In the genomic region with DNA sequence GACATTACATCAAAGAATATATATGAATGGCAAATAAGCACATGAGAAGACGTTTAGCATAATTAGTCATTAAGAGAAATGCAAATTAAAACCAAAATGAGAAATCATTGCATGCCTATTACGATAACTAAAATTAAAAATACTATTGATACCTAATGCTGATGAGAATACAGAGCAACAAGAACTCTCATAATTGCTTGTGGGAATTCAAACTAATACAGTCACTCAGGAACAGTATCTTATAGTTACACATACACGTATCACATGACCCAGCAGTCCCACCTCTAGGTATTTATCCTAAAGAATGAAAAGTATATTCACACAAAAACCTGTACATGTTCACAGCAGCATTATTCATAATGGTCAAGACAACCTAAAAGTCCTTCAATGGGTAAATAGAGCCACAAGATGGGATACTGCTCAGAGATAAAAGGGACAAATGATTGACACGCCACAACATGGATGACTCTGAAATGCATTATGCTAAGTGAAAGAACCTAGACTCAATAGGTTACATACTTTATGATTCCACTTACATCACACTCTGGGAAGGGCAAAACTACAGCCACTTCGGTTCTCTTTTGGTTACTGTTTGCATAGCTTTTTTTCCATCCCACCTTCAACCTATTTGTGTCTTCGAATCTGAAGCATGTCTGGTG, we compare ENCODE assay signal across 1 cellular context.
A peak's percentile ranks its signal among the peaks of the same experiment; 100 is the strongest.
TF ChIP-seq lines count a peak whose summit lies in the region.

No MANE protein-coding gene starts in this region.

TF ChIP-seq in K562, 482 proteins besides CTCF, POLR2A, EP300 and RAD21:
- TF ChIP-seq KDM5B (IDR thresholded peaks at IDR 0.05; ENCODE audit: insufficient replicate concordance, low read depth, low read length) (no peak), ZNF830 (CRISPR knock-in tag; IDR thresholded peaks at IDR 0.05) (no peak), ZNF263 (CRISPR knock-in tag; IDR thresholded peaks at IDR 0.05; ENCODE audit: borderline replicate concordance) (no peak), ZNF668 (CRISPR knock-in tag; IDR thresholded peaks at IDR 0.05) (no peak), ETV5 (CRISPR knock-in tag; IDR thresholded peaks at IDR 0.05; ENCODE audit: low read depth) (no peak), ZNF561 (CRISPR knock-in tag; conservative IDR thresholded peaks at IDR 0.05) (no peak), FOXK1 (CRISPR knock-in tag; IDR thresholded peaks at IDR 0.05; ENCODE audit: borderline replicate concordance) (no peak), POLR3A (IDR thresholded peaks at IDR 0.05; ENCODE audit: borderline replicate concordance, extremely low read depth, insufficient read depth, insufficient read length) (no peak), CC2D1A (IDR thresholded peaks at IDR 0.05) (no peak), EHMT2 (IDR thresholded peaks at IDR 0.05) (no peak), POLR2H (tag; IDR thresholded peaks at IDR 0.05; ENCODE audit: low read depth) (no peak), KDM2B (CRISPR knock-in tag; IDR thresholded peaks at IDR 0.05) (no peak), BACH1 (tag; IDR thresholded peaks at IDR 0.05) (no peak), CEBPG (CRISPR knock-in tag; IDR thresholded peaks at IDR 0.05) (no peak), CEBPG (tag; conservative IDR thresholded peaks at IDR 0.05 in 1 of 2, IDR thresholded peaks at IDR 0.05 in 1 of 2) (0 out of 4 replicates have a peak, but pooled peaks of 1 of the 2 experiments have one; percentile 30), MED1 (CRISPR knock-in tag; IDR thresholded peaks at IDR 0.05; ENCODE audit: borderline replicate concordance) (no peak), ZNF146 (CRISPR knock-in tag; IDR thresholded peaks at IDR 0.05; ENCODE audit: unreplicated experiment) (no peak), SMARCA5 (IDR thresholded peaks at IDR 0.05) (no peak), FUS (optimal IDR thresholded peaks at IDR 0.05; ENCODE audit: low read depth, low read length) (no peak), MTA1 (IDR thresholded peaks at IDR 0.05; ENCODE audit: borderline replicate concordance) (no peak), MEIS2 (IDR thresholded peaks at IDR 0.05; ENCODE audit: partially characterized antibody) (peak; percentile 17), PCBP2 (IDR thresholded peaks at IDR 0.05; ENCODE audit: low read depth, low read length, poor library complexity, severe bottlenecking) (no peak), NFXL1 (CRISPR knock-in tag; IDR thresholded peaks at IDR 0.05) (no peak), CTBP1 (IDR thresholded peaks at IDR 0.05; ENCODE audit: borderline replicate concordance) (no peak), ZNF324 (CRISPR knock-in tag; IDR thresholded peaks at IDR 0.05) (no peak), HDAC3 (IDR thresholded peaks at IDR 0.05; ENCODE audit: borderline replicate concordance, partially characterized antibody) (no peak)
- TF ChIP-seq, protein P1, sequence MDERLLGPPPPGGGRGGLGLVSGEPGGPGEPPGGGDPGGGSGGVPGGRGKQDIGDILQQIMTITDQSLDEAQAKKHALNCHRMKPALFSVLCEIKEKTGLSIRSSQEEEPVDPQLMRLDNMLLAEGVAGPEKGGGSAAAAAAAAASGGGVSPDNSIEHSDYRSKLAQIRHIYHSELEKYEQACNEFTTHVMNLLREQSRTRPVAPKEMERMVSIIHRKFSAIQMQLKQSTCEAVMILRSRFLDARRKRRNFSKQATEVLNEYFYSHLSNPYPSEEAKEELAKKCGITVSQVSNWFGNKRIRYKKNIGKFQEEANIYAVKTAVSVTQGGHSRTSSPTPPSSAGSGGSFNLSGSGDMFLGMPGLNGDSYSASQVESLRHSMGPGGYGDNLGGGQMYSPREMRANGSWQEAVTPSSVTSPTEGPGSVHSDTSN (CRISPR knock-in tag; IDR thresholded peaks at IDR 0.05; ENCODE audit: low read depth), result no peak
- TF ChIP-seq, protein P1 (tag; conservative IDR thresholded peaks at IDR 0.05; ENCODE audit: low read depth), result 0 out of 2 replicates have a peak, but pooled peaks have one; percentile 14
- TF ChIP-seq, protein P2, sequence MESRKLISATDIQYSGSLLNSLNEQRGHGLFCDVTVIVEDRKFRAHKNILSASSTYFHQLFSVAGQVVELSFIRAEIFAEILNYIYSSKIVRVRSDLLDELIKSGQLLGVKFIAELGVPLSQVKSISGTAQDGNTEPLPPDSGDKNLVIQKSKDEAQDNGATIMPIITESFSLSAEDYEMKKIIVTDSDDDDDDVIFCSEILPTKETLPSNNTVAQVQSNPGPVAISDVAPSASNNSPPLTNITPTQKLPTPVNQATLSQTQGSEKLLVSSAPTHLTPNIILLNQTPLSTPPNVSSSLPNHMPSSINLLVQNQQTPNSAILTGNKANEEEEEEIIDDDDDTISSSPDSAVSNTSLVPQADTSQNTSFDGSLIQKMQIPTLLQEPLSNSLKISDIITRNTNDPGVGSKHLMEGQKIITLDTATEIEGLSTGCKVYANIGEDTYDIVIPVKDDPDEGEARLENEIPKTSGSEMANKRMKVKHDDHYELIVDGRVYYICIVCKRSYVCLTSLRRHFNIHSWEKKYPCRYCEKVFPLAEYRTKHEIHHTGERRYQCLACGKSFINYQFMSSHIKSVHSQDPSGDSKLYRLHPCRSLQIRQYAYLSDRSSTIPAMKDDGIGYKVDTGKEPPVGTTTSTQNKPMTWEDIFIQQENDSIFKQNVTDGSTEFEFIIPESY (CRISPR knock-in tag; IDR thresholded peaks at IDR 0.05), result no peak
- TF ChIP-seq, protein P3, sequence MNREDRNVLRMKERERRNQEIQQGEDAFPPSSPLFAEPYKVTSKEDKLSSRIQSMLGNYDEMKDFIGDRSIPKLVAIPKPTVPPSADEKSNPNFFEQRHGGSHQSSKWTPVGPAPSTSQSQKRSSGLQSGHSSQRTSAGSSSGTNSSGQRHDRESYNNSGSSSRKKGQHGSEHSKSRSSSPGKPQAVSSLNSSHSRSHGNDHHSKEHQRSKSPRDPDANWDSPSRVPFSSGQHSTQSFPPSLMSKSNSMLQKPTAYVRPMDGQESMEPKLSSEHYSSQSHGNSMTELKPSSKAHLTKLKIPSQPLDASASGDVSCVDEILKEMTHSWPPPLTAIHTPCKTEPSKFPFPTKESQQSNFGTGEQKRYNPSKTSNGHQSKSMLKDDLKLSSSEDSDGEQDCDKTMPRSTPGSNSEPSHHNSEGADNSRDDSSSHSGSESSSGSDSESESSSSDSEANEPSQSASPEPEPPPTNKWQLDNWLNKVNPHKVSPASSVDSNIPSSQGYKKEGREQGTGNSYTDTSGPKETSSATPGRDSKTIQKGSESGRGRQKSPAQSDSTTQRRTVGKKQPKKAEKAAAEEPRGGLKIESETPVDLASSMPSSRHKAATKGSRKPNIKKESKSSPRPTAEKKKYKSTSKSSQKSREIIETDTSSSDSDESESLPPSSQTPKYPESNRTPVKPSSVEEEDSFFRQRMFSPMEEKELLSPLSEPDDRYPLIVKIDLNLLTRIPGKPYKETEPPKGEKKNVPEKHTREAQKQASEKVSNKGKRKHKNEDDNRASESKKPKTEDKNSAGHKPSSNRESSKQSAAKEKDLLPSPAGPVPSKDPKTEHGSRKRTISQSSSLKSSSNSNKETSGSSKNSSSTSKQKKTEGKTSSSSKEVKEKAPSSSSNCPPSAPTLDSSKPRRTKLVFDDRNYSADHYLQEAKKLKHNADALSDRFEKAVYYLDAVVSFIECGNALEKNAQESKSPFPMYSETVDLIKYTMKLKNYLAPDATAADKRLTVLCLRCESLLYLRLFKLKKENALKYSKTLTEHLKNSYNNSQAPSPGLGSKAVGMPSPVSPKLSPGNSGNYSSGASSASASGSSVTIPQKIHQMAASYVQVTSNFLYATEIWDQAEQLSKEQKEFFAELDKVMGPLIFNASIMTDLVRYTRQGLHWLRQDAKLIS (CRISPR knock-in tag; IDR thresholded peaks at IDR 0.05), result no peak
- TF ChIP-seq, protein P4, sequence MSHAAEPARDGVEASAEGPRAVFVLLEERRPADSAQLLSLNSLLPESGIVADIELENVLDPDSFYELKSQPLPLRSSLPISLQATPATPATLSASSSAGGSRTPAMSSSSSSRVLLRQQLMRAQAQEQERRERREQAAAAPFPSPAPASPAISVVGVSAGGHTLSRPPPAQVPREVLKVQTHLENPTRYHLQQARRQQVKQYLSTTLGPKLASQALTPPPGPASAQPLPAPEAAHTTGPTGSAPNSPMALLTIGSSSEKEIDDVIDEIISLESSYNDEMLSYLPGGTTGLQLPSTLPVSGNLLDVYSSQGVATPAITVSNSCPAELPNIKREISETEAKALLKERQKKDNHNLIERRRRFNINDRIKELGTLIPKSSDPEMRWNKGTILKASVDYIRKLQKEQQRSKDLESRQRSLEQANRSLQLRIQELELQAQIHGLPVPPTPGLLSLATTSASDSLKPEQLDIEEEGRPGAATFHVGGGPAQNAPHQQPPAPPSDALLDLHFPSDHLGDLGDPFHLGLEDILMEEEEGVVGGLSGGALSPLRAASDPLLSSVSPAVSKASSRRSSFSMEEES (CRISPR knock-in tag; IDR thresholded peaks at IDR 0.05), result no peak; the same call in 1 of the 2 replicates
- TF ChIP-seq, protein P5, sequence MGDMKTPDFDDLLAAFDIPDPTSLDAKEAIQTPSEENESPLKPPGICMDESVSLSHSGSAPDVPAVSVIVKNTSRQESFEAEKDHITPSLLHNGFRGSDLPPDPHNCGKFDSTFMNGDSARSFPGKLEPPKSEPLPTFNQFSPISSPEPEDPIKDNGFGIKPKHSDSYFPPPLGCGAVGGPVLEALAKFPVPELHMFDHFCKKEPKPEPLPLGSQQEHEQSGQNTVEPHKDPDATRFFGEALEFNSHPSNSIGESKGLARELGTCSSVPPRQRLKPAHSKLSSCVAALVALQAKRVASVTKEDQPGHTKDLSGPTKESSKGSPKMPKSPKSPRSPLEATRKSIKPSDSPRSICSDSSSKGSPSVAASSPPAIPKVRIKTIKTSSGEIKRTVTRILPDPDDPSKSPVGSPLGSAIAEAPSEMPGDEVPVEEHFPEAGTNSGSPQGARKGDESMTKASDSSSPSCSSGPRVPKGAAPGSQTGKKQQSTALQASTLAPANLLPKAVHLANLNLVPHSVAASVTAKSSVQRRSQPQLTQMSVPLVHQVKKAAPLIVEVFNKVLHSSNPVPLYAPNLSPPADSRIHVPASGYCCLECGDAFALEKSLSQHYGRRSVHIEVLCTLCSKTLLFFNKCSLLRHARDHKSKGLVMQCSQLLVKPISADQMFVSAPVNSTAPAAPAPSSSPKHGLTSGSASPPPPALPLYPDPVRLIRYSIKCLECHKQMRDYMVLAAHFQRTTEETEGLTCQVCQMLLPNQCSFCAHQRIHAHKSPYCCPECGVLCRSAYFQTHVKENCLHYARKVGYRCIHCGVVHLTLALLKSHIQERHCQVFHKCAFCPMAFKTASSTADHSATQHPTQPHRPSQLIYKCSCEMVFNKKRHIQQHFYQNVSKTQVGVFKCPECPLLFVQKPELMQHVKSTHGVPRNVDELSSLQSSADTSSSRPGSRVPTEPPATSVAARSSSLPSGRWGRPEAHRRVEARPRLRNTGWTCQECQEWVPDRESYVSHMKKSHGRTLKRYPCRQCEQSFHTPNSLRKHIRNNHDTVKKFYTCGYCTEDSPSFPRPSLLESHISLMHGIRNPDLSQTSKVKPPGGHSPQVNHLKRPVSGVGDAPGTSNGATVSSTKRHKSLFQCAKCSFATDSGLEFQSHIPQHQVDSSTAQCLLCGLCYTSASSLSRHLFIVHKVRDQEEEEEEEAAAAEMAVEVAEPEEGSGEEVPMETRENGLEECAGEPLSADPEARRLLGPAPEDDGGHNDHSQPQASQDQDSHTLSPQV (IDR thresholded peaks at IDR 0.05), result no peak
- TF ChIP-seq, protein P6, sequence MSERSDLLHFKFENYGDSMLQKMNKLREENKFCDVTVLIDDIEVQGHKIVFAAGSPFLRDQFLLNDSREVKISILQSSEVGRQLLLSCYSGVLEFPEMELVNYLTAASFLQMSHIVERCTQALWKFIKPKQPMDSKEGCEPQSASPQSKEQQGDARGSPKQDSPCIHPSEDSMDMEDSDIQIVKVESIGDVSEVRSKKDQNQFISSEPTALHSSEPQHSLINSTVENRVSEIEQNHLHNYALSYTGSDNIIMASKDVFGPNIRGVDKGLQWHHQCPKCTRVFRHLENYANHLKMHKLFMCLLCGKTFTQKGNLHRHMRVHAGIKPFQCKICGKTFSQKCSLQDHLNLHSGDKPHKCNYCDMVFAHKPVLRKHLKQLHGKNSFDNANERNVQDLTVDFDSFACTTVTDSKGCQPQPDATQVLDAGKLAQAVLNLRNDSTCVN (CRISPR knock-in tag; IDR thresholded peaks at IDR 0.05), result no peak
- TF ChIP-seq, protein P7, sequence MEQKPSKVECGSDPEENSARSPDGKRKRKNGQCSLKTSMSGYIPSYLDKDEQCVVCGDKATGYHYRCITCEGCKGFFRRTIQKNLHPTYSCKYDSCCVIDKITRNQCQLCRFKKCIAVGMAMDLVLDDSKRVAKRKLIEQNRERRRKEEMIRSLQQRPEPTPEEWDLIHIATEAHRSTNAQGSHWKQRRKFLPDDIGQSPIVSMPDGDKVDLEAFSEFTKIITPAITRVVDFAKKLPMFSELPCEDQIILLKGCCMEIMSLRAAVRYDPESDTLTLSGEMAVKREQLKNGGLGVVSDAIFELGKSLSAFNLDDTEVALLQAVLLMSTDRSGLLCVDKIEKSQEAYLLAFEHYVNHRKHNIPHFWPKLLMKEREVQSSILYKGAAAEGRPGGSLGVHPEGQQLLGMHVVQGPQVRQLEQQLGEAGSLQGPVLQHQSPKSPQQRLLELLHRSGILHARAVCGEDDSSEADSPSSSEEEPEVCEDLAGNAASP (IDR thresholded peaks at IDR 0.05), result no peak
- TF ChIP-seq, protein P8, sequence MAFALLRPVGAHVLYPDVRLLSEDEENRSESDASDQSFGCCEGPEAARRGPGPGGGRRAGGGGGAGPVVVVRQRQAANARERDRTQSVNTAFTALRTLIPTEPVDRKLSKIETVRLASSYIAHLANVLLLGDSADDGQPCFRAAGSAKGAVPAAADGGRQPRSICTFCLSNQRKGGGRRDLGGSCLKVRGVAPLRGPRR (CRISPR knock-in tag; IDR thresholded peaks at IDR 0.05), result no peak
- TF ChIP-seq, protein P9, sequence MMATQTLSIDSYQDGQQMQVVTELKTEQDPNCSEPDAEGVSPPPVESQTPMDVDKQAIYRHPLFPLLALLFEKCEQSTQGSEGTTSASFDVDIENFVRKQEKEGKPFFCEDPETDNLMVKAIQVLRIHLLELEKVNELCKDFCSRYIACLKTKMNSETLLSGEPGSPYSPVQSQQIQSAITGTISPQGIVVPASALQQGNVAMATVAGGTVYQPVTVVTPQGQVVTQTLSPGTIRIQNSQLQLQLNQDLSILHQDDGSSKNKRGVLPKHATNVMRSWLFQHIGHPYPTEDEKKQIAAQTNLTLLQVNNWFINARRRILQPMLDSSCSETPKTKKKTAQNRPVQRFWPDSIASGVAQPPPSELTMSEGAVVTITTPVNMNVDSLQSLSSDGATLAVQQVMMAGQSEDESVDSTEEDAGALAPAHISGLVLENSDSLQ (IDR thresholded peaks at IDR 0.05), result peak; percentile 89
